Comparison of ENCODE assay signal across 8 cellular contexts in genomic region chr16:57000271-57001025, GRCh38. TPM values are rescaled to one million over a fixed set of nuclear protein-coding genes. Genes with fewer than 3 reads are reported as not detected.
DNase-seq lines count a peak whose midpoint lies in the region; ATAC-seq, FAIRE-seq and TF ChIP-seq lines count a peak whose summit lies in the region.

No MANE protein-coding gene starts in this region.

- CTCF ChIA-PET in activated CD4-positive, alpha-beta memory T cell treated with anti-CD3 and anti-CD28 coated beads, Interleukin-2, amount 10 ng/mL, durations not matched to agents 7 days and 5 days (lab: Charles Lee) = interaction anchor here (1.1 kb wide), 1 partner anchor 9 kb away, joined by 6 read pairs; no protein-coding TSS in a partner anchor

- H3K27ac Mint-ChIP-seq in activated CD4-positive, alpha-beta memory T cell treated with anti-CD3 and anti-CD28 coated beads, Interleukin-2, amount 10 ng/mL, durations not matched to agents 7 days and 5 days = peak overlapping the region; percentile 90

- no peaks in the 10 kb centered on the region for H3K27me3 Mint-ChIP-seq in activated CD4-positive, alpha-beta memory T cell treated with anti-CD3 and anti-CD28 coated beads, Interleukin-2, amount 10 ng/mL, durations not matched to agents 7 days and 5 days

- peak; percentile 99 for FAIRE-seq in GM12892 (lab: Jason Lieb, UNC)

- ATAC-seq in HG03103 (IDR thresholded peaks at IDR 0.05; ENCODE audit: low read depth, unreplicated experiment) = peak; percentile 36

- DNase-seq in GM12892 (ENCODE audit: insufficient read length) (no peak), fibroblast of the conjunctiva (ENCODE audit: low read depth) (peak; percentile 72), Ammon's horn (ENCODE audit: low spot score) (no peak), NCI-H345 treated with DMSO at 0.1 percent for 48 hours (lab: John Stamatoyannopoulos, UW; ENCODE audit: unreplicated experiment) (no peak), GDM1 (lab: John Stamatoyannopoulos, UW) (no peak)
- DNase-seq in activated CD4-positive, alpha-beta memory T cell treated with anti-CD3 and anti-CD28 coated beads, Interleukin-2, amount 10 ng/mL, durations not matched to agents 7 days and 5 days = peak; percentile 65
- peak; percentile 58 to 59 for DNase-seq in stimulated activated CD4-positive, alpha-beta T cell treated with anti-CD3 and anti-CD28 coated beads, Interleukin-2, amount 100 ng/mL, for 48 hours

- H3K36me3 Mint-ChIP-seq in activated CD4-positive, alpha-beta memory T cell treated with anti-CD3 and anti-CD28 coated beads, Interleukin-2, amount 10 ng/mL, durations not matched to agents 7 days and 5 days (ENCODE audit: low read depth) = peaks cover 79% of the 10 kb centered on the region

- H3K4me3 Mint-ChIP-seq in activated CD4-positive, alpha-beta memory T cell treated with anti-CD3 and anti-CD28 coated beads, Interleukin-2, amount 10 ng/mL, durations not matched to agents 7 days and 5 days = peak overlapping the region; percentile 34

- H3K4me1 Mint-ChIP-seq in activated CD4-positive, alpha-beta memory T cell treated with anti-CD3 and anti-CD28 coated beads, Interleukin-2, amount 10 ng/mL, durations not matched to agents 7 days and 5 days = peaks cover 92% of the 10 kb centered on the region

- no peaks in the 10 kb centered on the region for H3K9me3 Mint-ChIP-seq in activated CD4-positive, alpha-beta memory T cell treated with anti-CD3 and anti-CD28 coated beads, Interleukin-2, amount 10 ng/mL, durations not matched to agents 7 days and 5 days

- POLR2A ChIA-PET in activated CD4-positive, alpha-beta memory T cell treated with anti-CD3 and anti-CD28 coated beads, Interleukin-2, amount 10 ng/mL, durations not matched to agents 7 days and 5 days (lab: Charles Lee) = interaction anchor here (0.7 to 23.0 kb wide), 9 partner anchors 6 to 185 kb away, joined by 3 to 373 read pairs (median 9); partner anchors contain the start of genes HERPUD1, NLRC5, PSME3IP1 and RSPRY1

- TF ChIP-seq POLR2A in GM12892 (IDR thresholded peaks at IDR 0.05; ENCODE audit: low read depth, low read length) = peak; percentile 81

RNA-seq across cellular contexts. Expression of gene NLRC5, which starts 11.1 kb away (rescaled TPM):
- 99.5 TPM for polyA plus RNA-seq in GM12892 (2012; ENCODE audit: missing spikeins)
- 100 to 1,000 TPM; 259 to 263 TPM for total RNA-seq in activated CD4-positive, alpha-beta memory T cell treated with anti-CD3 and anti-CD28 coated beads, Interleukin-2, amount 10 ng/mL, durations not matched to agents 7 days and 5 days

RNA-seq across cellular contexts. Expression of gene CETP, which starts 38.7 kb away (rescaled TPM):
- polyA plus RNA-seq in GM12892 (2012; ENCODE audit: missing spikeins) = 9.0 TPM
- not detected for total RNA-seq in activated CD4-positive, alpha-beta memory T cell treated with anti-CD3 and anti-CD28 coated beads, Interleukin-2, amount 10 ng/mL, durations not matched to agents 7 days and 5 days

Comparison
In these comparisons a context has a peak if more than half of its experiments do, and no peak if none do; other contexts are left out.
1. DNase-seq: peak in activated CD4-positive, alpha-beta memory T cell treated with anti-CD3 and anti-CD28 coated beads, Interleukin-2, amount 10 ng/mL, durations not matched to agents 7 days and 5 days (single experiment), fibroblast of the conjunctiva (single experiment) and stimulated activated CD4-positive, alpha-beta T cell treated with anti-CD3 and anti-CD28 coated beads, Interleukin-2, amount 100 ng/mL, for 48 hours (2 of 2); none in GM12892 (single experiment), Ammon's horn (single experiment), NCI-H345 treated with DMSO at 0.1 percent for 48 hours (single experiment) and GDM1 (single experiment).